Comparison of ENCODE assay signal across 8 cellular contexts in the genomic region with DNA sequence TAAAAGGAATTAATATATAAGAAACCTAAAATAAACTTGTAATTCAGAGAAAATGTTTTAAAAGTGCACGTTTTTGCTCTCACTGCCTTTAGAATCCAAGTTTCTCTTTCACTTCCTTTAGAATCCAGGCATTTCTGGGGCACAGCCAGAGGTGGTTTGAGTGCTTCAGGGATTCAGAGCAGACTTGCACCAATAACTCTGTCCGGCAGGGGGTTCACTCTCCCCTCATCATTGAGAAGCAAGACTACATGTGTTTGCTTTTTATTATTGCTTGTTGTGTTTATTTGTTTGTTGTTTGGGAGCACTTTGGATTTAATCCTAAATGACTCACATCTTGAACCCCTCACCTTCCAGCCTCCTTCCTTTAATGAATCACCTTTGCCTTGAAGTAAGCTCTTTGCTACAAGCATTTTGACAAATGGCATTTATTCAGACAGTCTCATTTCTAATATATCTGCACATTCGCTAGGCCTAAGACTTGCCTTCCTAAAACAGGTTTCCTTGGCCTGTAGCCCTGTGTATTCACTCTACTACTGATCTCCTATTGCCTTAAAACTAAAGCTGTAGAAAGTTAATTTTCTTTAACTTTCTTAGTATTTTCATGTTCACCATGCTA.
DNase-seq lines count a peak whose midpoint lies in the region; ATAC-seq, FAIRE-seq and TF ChIP-seq lines count a peak whose summit lies in the region.

No MANE protein-coding gene starts in this region.

- intact Hi-C loops in mucosa of descending colon (cut with DNase I, micrococcal nuclease), result no loop called here

- no peak overlapping the region for H3K4me3 ChIP-seq in mucosa of descending colon

- no peaks in the 10 kb centered on the region for H3K4me1 ChIP-seq in mucosa of descending colon (ENCODE audit: low read depth)

- no peaks in the 10 kb centered on the region for H3K36me3 ChIP-seq in mucosa of descending colon (ENCODE audit: low read depth)

- no peaks in the 10 kb centered on the region for H3K9me3 ChIP-seq in mucosa of descending colon

- peak; percentile 69 for ATAC-seq in mucosa of descending colon
- ATAC-seq in HG02970 (IDR thresholded peaks at IDR 0.05; ENCODE audit: low FRiP score, unreplicated experiment), result no peak

- DNase-seq in NCI-H82 (lab: John Stamatoyannopoulos, UW) (peak; percentile 70), NCI-H82 treated with DMSO at 0.1 percent for 48 hours (lab: John Stamatoyannopoulos, UW; ENCODE audit: unreplicated experiment) (no peak), HT1080 (ENCODE audit: low read depth) (peak; percentile 65), RCC 7860 (ENCODE audit: low spot score) (peak; percentile 21), epidermal melanocyte (ENCODE audit: insufficient read length, low spot score) (peak; percentile 40), mucosa of descending colon (peak in 2 of 3 donors; percentile 39 to 71), mesenteric fat pad (ENCODE audit: low spot score) (no peak)

- no peak for TF ChIP-seq CTCF in mucosa of descending colon (IDR thresholded peaks at IDR 0.05)

- FAIRE-seq in RCC 7860 (lab: Jason Lieb, UNC), result peak; percentile 15

Comparison
In these comparisons a context has a peak if more than half of its experiments do, and no peak if none do; other contexts are left out.
1. DNase-seq: peak in NCI-H82 (single experiment), HT1080 (single experiment), RCC 7860 (single experiment), epidermal melanocyte (single experiment) and mucosa of descending colon (2 of 3); none in NCI-H82 treated with DMSO at 0.1 percent for 48 hours (single experiment) and mesenteric fat pad (single experiment).